In genomic region chr11:28529540-28530410, GRCh38 we compare ENCODE assay signal across 8 cellular contexts.
DNase-seq lines count a peak whose midpoint lies in the region; ATAC-seq and TF ChIP-seq lines count a peak whose summit lies in the region.

No MANE protein-coding gene starts in this region.

- TF ChIP-seq CTCF in 22Rv1 (IDR thresholded peaks at IDR 0.05) (peak; percentile 73), GM13977 (IDR thresholded peaks at IDR 0.05; ENCODE audit: extremely low read depth, insufficient read depth, missing control alignments) (peak; percentile 44), cardiac fibroblast (IDR thresholded peaks at IDR 0.05; ENCODE audit: low read depth, low read length) (peak; percentile 30), nephron progenitor cell (IDR thresholded peaks at IDR 0.05) (peak; percentile 45), ovary (IDR thresholded peaks at IDR 0.05) (no peak)

- H3K27ac ChIP-seq in 22Rv1 (no peak overlapping the region), ovary (no peak overlapping the region)

- H3K27ac Mint-ChIP-seq in nephron progenitor cell = no peak overlapping the region

- H3K4me1 ChIP-seq in ovary (ENCODE audit: insufficient read depth) = no peaks in the 10 kb centered on the region

- H3K27me3 ChIP-seq in ovary = no peaks in the 10 kb centered on the region

- no peaks in the 10 kb centered on the region for H3K36me3 ChIP-seq in ovary

- H3K4me3 ChIP-seq in cardiac fibroblast (replicated peaks in 1 of 2; ENCODE audit: low read depth in 2 of 2, low read length in 2 of 2) (no peak overlapping the region), ovary (no peak overlapping the region)

- ATAC-seq in HG03135 (IDR thresholded peaks at IDR 0.05; ENCODE audit: unreplicated experiment) = no peak
- ATAC-seq in HG02623 (IDR thresholded peaks at IDR 0.05; ENCODE audit: unreplicated experiment) = no peak

- H3K9me3 ChIP-seq in ovary = no peaks in the 10 kb centered on the region

- peaks cover 31% of the 10 kb centered on the region for H3K36me3 Mint-ChIP-seq in nephron progenitor cell (ENCODE audit: low read depth)

- no peak for TF ChIP-seq EP300 in ovary (IDR thresholded peaks at IDR 0.05)

- no peak overlapping the region for H3K4me3 Mint-ChIP-seq in nephron progenitor cell

- no peak for TF ChIP-seq POLR2A in ovary (IDR thresholded peaks at IDR 0.05)

- H3K27me3 Mint-ChIP-seq in nephron progenitor cell (ENCODE audit: low read depth, poor library complexity) = no peaks in the 10 kb centered on the region

- WGBS in ovary, 3 donors = 56 to 61% (median 58%) methylated on average over 3 of the region's 3 CpGs

- H3K9me3 Mint-ChIP-seq in nephron progenitor cell = peaks cover 29% of the 10 kb centered on the region

- in situ Hi-C loops in GM13977 (cut with MboI; ENCODE audit: low pct_unique_long_range_greater_than_20kb, low sequenced_read_pairs, unreplicated experiment) = loop anchor here (25.0 kb wide), 1 partner anchor 817 kb away; the partner anchor contains the start of gene BDNF

- DNase-seq in GM13977 (ENCODE audit: low spot score) (peak; percentile 36), NCI-H2171 (lab: John Stamatoyannopoulos, UW) (peak; percentile 2), cardiac fibroblast (ENCODE audit: low read depth in 2 of 2) (peak; percentile 79 to 88), nephron progenitor cell (peak; percentile 4), ovary (no peak)

- intact Hi-C loops in ovary (cut with DNase I) = no loop called here

- peaks cover 12% of the 10 kb centered on the region for H3K4me1 Mint-ChIP-seq in nephron progenitor cell

Comparison
In these comparisons a context has a peak if more than half of its experiments do, and no peak if none do; other contexts are left out.
1. CTCF ChIP-seq: peak in 22Rv1 (single experiment), GM13977 (single experiment), cardiac fibroblast (single experiment) and nephron progenitor cell (single experiment); none in ovary (0 of 3).
2. DNase-seq: peak in GM13977 (single experiment), NCI-H2171 (single experiment), cardiac fibroblast (2 of 2) and nephron progenitor cell (single experiment); none in ovary (0 of 5).